ENCODE assay signal across 21 cellular contexts in genomic region chr1:203116048-203116810, GRCh38.
DNase-seq lines count a peak whose midpoint lies in the region; ATAC-seq and FAIRE-seq lines count a peak whose summit lies in the region.
"Had no signal": no experiment of that assay in that cellular context is flagged by ENCODE, and none has a peak within 500 bp of the region (broad histone marks: within the 10 kb centered on the region; RNA-seq: fewer than 3 reads in every experiment).

No MANE protein-coding gene starts in this region.

- DNase-seq in COLO668 (lab: John Stamatoyannopoulos, UW; ENCODE audit: unreplicated experiment) (peak; percentile 57), DMS 273 (lab: John Stamatoyannopoulos, UW; ENCODE audit: unreplicated experiment) (peak; percentile 98), RPMI8226 (peak; percentile 33), islet precursor cell (peak; percentile 40), HTR-8/SVneo (ENCODE audit: insufficient read length, low spot score) (no peak)
- no peak for DNase-seq in stimulated activated CD4-positive, alpha-beta T cell treated with anti-CD3 and anti-CD28 coated beads, Interleukin-2, amount 100 ng/mL, for 24 hours
- DNase-seq: activated CD8-positive, alpha-beta T cell treated with anti-CD3 and anti-CD28 coated beads for 36 hours; activated effector memory CD4-positive, alpha-beta T cell treated with anti-CD3 and anti-CD28 coated beads, Interleukin-2, amount 50 U/mL, for 16 hours; activated naive CD8-positive, alpha-beta T cell treated with anti-CD3 and anti-CD28 coated beads, Interleukin-2, amount 10 ng/mL, durations not matched to agents 7 days and 5 days; Calu3; colonic mucosa; effector CD8-positive, alpha-beta T cell; erythroblast; heart left ventricle; HFFc6; NCI-H1930; NCI-H446 treated with DMSO at 0.1 percent for 48 hours; T-helper 2 cell had no signal

- FAIRE-seq in HTR-8/SVneo (lab: Jason Lieb, UNC), result no peak
- FAIRE-seq: GM12878 had no signal

- no peak for ATAC-seq in HG03025 (IDR thresholded peaks at IDR 0.05; ENCODE audit: low FRiP score, unreplicated experiment)
- no peak for ATAC-seq in GM18907 (IDR thresholded peaks at IDR 0.05; ENCODE audit: unreplicated experiment)
- ATAC-seq: activated CD8-positive, alpha-beta T cell treated with anti-CD3 and anti-CD28 coated beads for 36 hours; GM12878; heart left ventricle had no signal

Comparison
In these comparisons a context has a peak if more than half of its experiments do, and no peak if none do; other contexts are left out.
1. DNase-seq: peak in COLO668 (single experiment), DMS 273 (single experiment), RPMI8226 (single experiment) and islet precursor cell (single experiment); none in HTR-8/SVneo (single experiment) and stimulated activated CD4-positive, alpha-beta T cell treated with anti-CD3 and anti-CD28 coated beads, Interleukin-2, amount 100 ng/mL, for 24 hours (0 of 2).